In the genomic region with DNA sequence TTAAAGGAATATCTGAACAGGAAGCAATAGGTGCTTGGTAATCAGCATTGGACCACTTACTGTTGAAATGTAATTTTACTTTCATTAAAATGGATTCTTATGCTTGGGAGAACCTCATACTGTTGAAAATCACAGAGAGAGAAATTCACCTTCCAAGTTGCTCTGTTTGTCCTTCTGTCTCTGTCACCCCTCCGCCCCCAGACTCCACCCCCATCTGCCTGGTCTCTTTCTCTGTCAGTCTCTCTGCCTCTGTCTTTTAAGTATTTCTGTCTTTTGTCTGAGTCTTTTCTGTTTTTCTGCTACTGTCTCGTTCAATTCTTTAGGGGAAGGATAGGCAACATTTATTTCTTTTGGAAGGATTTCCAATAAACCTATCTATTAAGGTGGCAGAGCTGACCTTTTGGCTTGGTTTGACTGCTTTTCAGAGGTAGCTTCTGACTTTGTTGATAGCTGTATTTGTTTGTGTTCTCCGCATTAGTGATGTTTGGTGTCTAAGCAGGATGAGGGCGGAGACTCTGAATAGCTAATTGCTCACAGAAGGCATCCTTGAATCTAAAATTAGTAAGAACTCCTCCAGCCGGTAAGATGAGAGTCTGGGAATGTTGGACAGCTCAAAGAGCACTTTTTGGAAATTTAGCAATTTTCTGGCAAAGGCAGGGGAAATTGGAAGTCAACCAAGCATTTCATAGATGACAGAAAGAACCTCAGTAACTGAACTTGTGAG, we compare ENCODE assay signal across 9 cellular contexts.
A peak's percentile ranks its signal among the peaks of the same experiment; 100 is the strongest.
DNase-seq lines count a peak whose midpoint lies in the region; ATAC-seq and FAIRE-seq lines count a peak whose summit lies in the region.
"Had no signal": no experiment of that assay in that cellular context is flagged by ENCODE, and none has a peak within 500 bp of the region (broad histone marks: within the 10 kb centered on the region; RNA-seq: fewer than 3 reads in every experiment).

No MANE protein-coding gene starts in this region.

- H3K4me1 Mint-ChIP-seq in stimulated activated naive CD8-positive, alpha-beta T cell treated with anti-CD3 and anti-CD28 coated beads, Interleukin-15, amount 100 ng/mL, for 72 hours: peaks cover 47% of the 10 kb centered on the region

- DNase-seq in stimulated activated naive CD8-positive, alpha-beta T cell treated with anti-CD3 and anti-CD28 coated beads, Interleukin-15, Interleukin-2, amounts not matched to agents 100 U/mL and 50 U/mL, for 24 hours: peak; percentile 33
- DNase-seq in stimulated activated naive CD8-positive, alpha-beta T cell treated with anti-CD3 and anti-CD28 coated beads, Interleukin-15, amount 100 ng/mL, for 72 hours: no peak
- peak; percentile 11 for DNase-seq in effector CD4-positive, alpha-beta T cell
- no peak for DNase-seq in aorta
- no peak for DNase-seq in RCC 7860 (ENCODE audit: low spot score)
- DNase-seq in LoVo (ENCODE audit: low spot score): no peak

- WGBS in aorta, 2 donors: 0 to 5% methylated on average over 5 of the region's 5 CpGs

- H3K9me3 Mint-ChIP-seq in stimulated activated naive CD8-positive, alpha-beta T cell treated with anti-CD3 and anti-CD28 coated beads, Interleukin-15, amount 100 ng/mL, for 72 hours: no peaks in the 10 kb centered on the region

- intact Hi-C loops in aorta (cut with DNase I): loop anchor here (5.0 to 10.0 kb wide), 3 partner anchors 47 to 84 kb away; no protein-coding TSS in a partner anchor

- no peaks in the 10 kb centered on the region for H3K36me3 ChIP-seq in mucosa of stomach (ENCODE audit: control insufficient read depth, insufficient read depth, low read length)
- no peaks in the 10 kb centered on the region for H3K36me3 ChIP-seq in aorta (ENCODE audit: control insufficient read depth in 1 of 2, insufficient read depth in 2 of 2, low read length in 1 of 2)
- H3K36me3 ChIP-seq: MG63 had no signal

- H3K4me3 ChIP-seq in mucosa of stomach (ENCODE audit: low read length): no peak overlapping the region
- peak overlapping the region; percentile 82 to 100 for H3K4me3 ChIP-seq in aorta (ENCODE audit: low read length in 2 of 2)

- no peaks in the 10 kb centered on the region for H3K27me3 Mint-ChIP-seq in stimulated activated naive CD8-positive, alpha-beta T cell treated with anti-CD3 and anti-CD28 coated beads, Interleukin-15, amount 100 ng/mL, for 72 hours

- peak overlapping the region; percentile 19 for H3K9ac ChIP-seq in mucosa of stomach (ENCODE audit: low read length)

- H3K4me3 Mint-ChIP-seq in stimulated activated naive CD8-positive, alpha-beta T cell treated with anti-CD3 and anti-CD28 coated beads, Interleukin-15, amount 100 ng/mL, for 72 hours: no peak overlapping the region

- H3K4me1 ChIP-seq in mucosa of stomach (ENCODE audit: control insufficient read depth, insufficient read depth, low read length): peaks cover 48% of the 10 kb centered on the region
- H3K4me1 ChIP-seq in aorta (ENCODE audit: control insufficient read depth in 1 of 2, insufficient read depth in 2 of 2, low read length in 2 of 2): peaks cover 7 to 14% of the 10 kb centered on the region in 2 donors

- ATAC-seq in stimulated activated naive CD8-positive, alpha-beta T cell treated with anti-CD3 and anti-CD28 coated beads, Interleukin-15, Interleukin-2, amounts not matched to agents 100 U/mL and 50 U/mL, for 24 hours: no peak
- ATAC-seq in stimulated activated naive CD8-positive, alpha-beta T cell treated with anti-CD3 and anti-CD28 coated beads, Interleukin-15, amount 100 ng/mL, for 72 hours: no peak
- ATAC-seq in aorta (ENCODE audit: low FRiP score) (peak; percentile 33), GM21515 (IDR thresholded peaks at IDR 0.05; ENCODE audit: unreplicated experiment) (no peak)

- no peak for FAIRE-seq in RCC 7860 (lab: Jason Lieb, UNC)

- H3K27me3 ChIP-seq in mucosa of stomach (ENCODE audit: control insufficient read depth, insufficient read depth, low read length) (no peaks in the 10 kb centered on the region), aorta (ENCODE audit: control insufficient read depth in 1 of 2, insufficient read depth in 2 of 2, low read length in 1 of 2) (no peaks in the 10 kb centered on the region)
- H3K27me3 ChIP-seq: MG63 had no signal

- H3K9me3 ChIP-seq in mucosa of stomach (ENCODE audit: control insufficient read depth, low read length) (no peaks in the 10 kb centered on the region), aorta (ENCODE audit: control insufficient read depth, low read length) (no peaks in the 10 kb centered on the region)
- H3K9me3 ChIP-seq: MG63 had no signal

- H3K27ac ChIP-seq in aorta (ENCODE audit: low read depth in 1 of 2, low read length in 2 of 2): peak overlapping the region; percentile 83 to 96

- H3K27ac Mint-ChIP-seq in stimulated activated naive CD8-positive, alpha-beta T cell treated with anti-CD3 and anti-CD28 coated beads, Interleukin-15, amount 100 ng/mL, for 72 hours: no peak overlapping the region

Comparison
In these comparisons a context has a peak if more than half of its experiments do, and no peak if none do; other contexts are left out.
1. DNase-seq: peak in stimulated activated naive CD8-positive, alpha-beta T cell treated with anti-CD3 and anti-CD28 coated beads, Interleukin-15, Interleukin-2, amounts not matched to agents 100 U/mL and 50 U/mL, for 24 hours (single experiment) and effector CD4-positive, alpha-beta T cell (single experiment); none in stimulated activated naive CD8-positive, alpha-beta T cell treated with anti-CD3 and anti-CD28 coated beads, Interleukin-15, amount 100 ng/mL, for 72 hours (0 of 2), aorta (0 of 2), RCC 7860 (single experiment) and LoVo (single experiment).